17 cellular contexts compared by ENCODE assay signal in the genomic region with DNA sequence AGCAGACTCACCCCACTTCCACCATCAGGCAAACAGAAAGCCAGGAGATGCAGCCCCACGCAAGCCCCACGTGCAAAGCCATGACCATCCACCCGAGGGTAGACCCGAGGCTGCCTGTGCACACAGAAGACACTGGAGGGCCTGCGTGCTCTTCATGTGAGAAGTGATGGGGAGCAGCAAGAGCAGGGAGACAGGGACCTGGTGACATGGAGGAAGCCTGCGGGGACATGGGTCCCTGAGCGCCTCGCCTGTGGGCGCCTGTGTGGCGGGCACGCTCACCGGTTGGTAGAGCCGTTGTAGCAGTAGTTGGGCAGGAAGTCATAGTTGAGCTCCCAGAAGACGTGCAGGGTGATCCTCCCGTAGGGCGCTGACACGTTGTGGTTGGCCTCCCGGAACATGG.
"Had no signal": no experiment of that assay in that cellular context is flagged by ENCODE, and none has a peak within 500 bp of the region (broad histone marks: within the 10 kb centered on the region; RNA-seq: fewer than 3 reads in every experiment).

No MANE protein-coding gene starts in this region.

- H3K4me1 ChIP-seq: heart right ventricle, lower lobe of right lung, prostate gland, thyroid gland had no signal

- ATAC-seq: activated CD8-positive, alpha-beta T cell treated with anti-CD3 and anti-CD28 coated beads, Interleukin-2, amount 10 ng/mL, durations not matched to agents 7 days and 5 days had no signal

- H3K4me3 ChIP-seq: body of pancreas, cardiac muscle cell, heart right ventricle, lower lobe of right lung, prostate gland, thyroid gland had no signal

- FAIRE-seq: keratinocyte had no signal

- H3K27me3 ChIP-seq: body of pancreas, cardiac muscle cell, heart right ventricle, thyroid gland had no signal

- H3K9me3 ChIP-seq: body of pancreas, heart right ventricle, lower lobe of right lung, prostate gland, thyroid gland had no signal

- H3K27ac ChIP-seq: cardiac muscle cell, heart right ventricle, lower lobe of right lung, prostate gland, thyroid gland had no signal

- DNase-seq: activated CD4-positive, alpha-beta T cell treated with anti-CD3 and anti-CD28 coated beads for 1 hour; activated CD4-positive, alpha-beta T cell treated with anti-CD3 and anti-CD28 coated beads, Interleukin-2, amount 50 U/mL, for 1 hour; activated CD8-positive, alpha-beta T cell treated with anti-CD3 and anti-CD28 coated beads, Interleukin-2, amount 10 ng/mL, durations not matched to agents 7 days and 5 days; activated gamma-delta T cell; activated naive CD4-positive, alpha-beta T cell treated with anti-CD3 and anti-CD28 coated beads, Interleukin-2, amount 50 U/mL, for 16 hours; activated naive CD8-positive, alpha-beta T cell treated with anti-CD3 and anti-CD28 coated beads, Interleukin-2, amount 50 U/mL, for 24 hours; foreskin fibroblast; heart right ventricle; lower lobe of right lung; mesendoderm; naive B cell; stimulated activated CD4-positive, alpha-beta T cell treated with anti-CD3 and anti-CD28 coated beads, Interleukin-4, amount 100 ng/mL, for 4 hours; thyroid gland had no signal
